ENCODE assay signal across 24 cellular contexts in genomic region chr11:68437927-68438657, GRCh38. TPM values are rescaled to one million over a fixed set of nuclear protein-coding genes. Genes with fewer than 3 reads are reported as not detected.
A peak's percentile ranks its signal among the peaks of the same experiment; 100 is the strongest.
DNase-seq lines count a peak whose midpoint lies in the region; ATAC-seq and TF ChIP-seq lines count a peak whose summit lies in the region.
"Had no signal": no experiment of that assay in that cellular context is flagged by ENCODE, and none has a peak within 500 bp of the region (broad histone marks: within the 10 kb centered on the region; RNA-seq: fewer than 3 reads in every experiment).

No MANE protein-coding gene starts in this region.

- WGBS in heart right ventricle, 2 donors: 85 to 90% methylated on average over 34 of the region's 34 CpGs
- WGBS in gastroesophageal sphincter (ENCODE audit: low coverage in 1 of 2), 2 donors: 75% methylated on average over 2 of the region's 34 CpGs; no CpG with 5 or more reads in 1 of the 2 donors
- 87 to 91% methylated on average over 33 to 34 of the region's 34 CpGs for WGBS in aorta, 2 donors

- TF ChIP-seq CTCF in heart right ventricle (IDR thresholded peaks at IDR 0.05) (no peak), gastroesophageal sphincter (IDR thresholded peaks at IDR 0.05) (no peak), osteocyte (IDR thresholded peaks at IDR 0.05) (no peak)

- H3K27me3 ChIP-seq in heart right ventricle (no peaks in the 10 kb centered on the region), gastroesophageal sphincter (no peaks in the 10 kb centered on the region), aorta (ENCODE audit: control insufficient read depth in 1 of 2, insufficient read depth in 2 of 2, low read length in 1 of 2) (no peaks in the 10 kb centered on the region)
- H3K27me3 ChIP-seq: MG63, spleen had no signal

- ATAC-seq in heart right ventricle: peak in 4 of 8 donors; percentile 2 to 5 (median 2)
- no peak for ATAC-seq in left ventricle myocardium superior
- no peak for ATAC-seq in gastroesophageal sphincter
- peak; percentile 12 for ATAC-seq in aorta (ENCODE audit: low FRiP score)
- ATAC-seq in GM21515 (IDR thresholded peaks at IDR 0.05; ENCODE audit: unreplicated experiment): no peak
- ATAC-seq in GM19452 (IDR thresholded peaks at IDR 0.05; ENCODE audit: unreplicated experiment): no peak

- intact Hi-C loops in heart right ventricle (cut with DNase I): no loop called here
- intact Hi-C loops in left ventricle myocardium superior (cut with micrococcal nuclease): no loop called here
- intact Hi-C loops in aorta (cut with DNase I): no loop called here

- H3K4me3 ChIP-seq in heart right ventricle: no peak overlapping the region
- no peak overlapping the region for H3K4me3 ChIP-seq in gastroesophageal sphincter
- no peak overlapping the region for H3K4me3 ChIP-seq in aorta (ENCODE audit: low read length in 2 of 2)
- H3K4me3 ChIP-seq: MG63, spleen had no signal

- no peaks in the 10 kb centered on the region for H3K27me3 Mint-ChIP-seq in osteocyte (ENCODE audit: unreplicated experiment)
- H3K27me3 Mint-ChIP-seq: activated CD4-positive, alpha-beta T cell treated with anti-CD3 and anti-CD28 coated beads, Interleukin-2, amount 10 ng/mL, durations not matched to agents 24 days and 14 days; central memory CD8-positive, alpha-beta T cell; progenitor cell of endocrine pancreas had no signal

- DNase-seq in heart right ventricle (no peak), left ventricle myocardium superior (no peak), osteocyte (ENCODE audit: extremely low spot score, unreplicated experiment) (peak; percentile 79), aorta (no peak), MV-4-11 (lab: John Stamatoyannopoulos, UW) (no peak)
- DNase-seq: activated CD8-positive, alpha-beta memory T cell treated with anti-CD3 and anti-CD28 coated beads, Interleukin-2, amount 50 U/mL, for 48 hours; activated effector memory CD4-positive, alpha-beta T cell treated with Interleukin-2 at 50 U/mL for 16 hours; DMS 273 treated with DMSO at 0.1 percent for 48 hours; kidney; MG63; midbrain; NCI-H146; NCI-H2171; NCI-H526; spleen; stimulated activated CD4-positive, alpha-beta T cell treated with anti-CD3 and anti-CD28 coated beads, Interleukin-4, amount 100 ng/mL, for 24 hours had no signal

- TF ChIP-seq POLR2A in gastroesophageal sphincter (IDR thresholded peaks at IDR 0.05): no peak

- H3K27ac ChIP-seq in heart right ventricle: peak overlapping the region in 9 of 10 donors; percentile 64 to 81 (median 76)
- H3K27ac ChIP-seq in gastroesophageal sphincter: peak overlapping the region in 3 of 4 donors; percentile 29 to 46 (median 31)
- peak overlapping the region in 1 of 2 donors; percentile 1 for H3K27ac ChIP-seq in aorta (ENCODE audit: low read depth in 1 of 2, low read length in 2 of 2)
- H3K27ac ChIP-seq: HL-60 had no signal

- peak overlapping the region; percentile 63 for H3K27ac Mint-ChIP-seq in osteocyte (ENCODE audit: unreplicated experiment)
- H3K27ac Mint-ChIP-seq: activated CD4-positive, alpha-beta T cell treated with anti-CD3 and anti-CD28 coated beads, Interleukin-2, amount 10 ng/mL, durations not matched to agents 24 days and 14 days; progenitor cell of endocrine pancreas had no signal

- peaks cover 26% of the 10 kb centered on the region for H3K36me3 Mint-ChIP-seq in osteocyte (ENCODE audit: unreplicated experiment)
- H3K36me3 Mint-ChIP-seq: CD14-positive monocyte had no signal

- H3K9me3 Mint-ChIP-seq in osteocyte (ENCODE audit: unreplicated experiment): no peaks in the 10 kb centered on the region
- H3K9me3 Mint-ChIP-seq: activated CD4-positive, alpha-beta T cell treated with anti-CD3 and anti-CD28 coated beads, Interleukin-2, amount 10 ng/mL, durations not matched to agents 24 days and 14 days; central memory CD8-positive, alpha-beta T cell had no signal

- H3K9me3 ChIP-seq in heart right ventricle (no peaks in the 10 kb centered on the region), gastroesophageal sphincter (no peaks in the 10 kb centered on the region), aorta (ENCODE audit: control insufficient read depth, low read length) (no peaks in the 10 kb centered on the region)
- H3K9me3 ChIP-seq: MG63, spleen had no signal

- H3K4me1 ChIP-seq in heart right ventricle (peaks cover 7 to 28% (median 17%) of the 10 kb centered on the region in 9 donors), gastroesophageal sphincter (peaks cover 0 to 32% (median 0%) of the 10 kb centered on the region in 3 donors), aorta (ENCODE audit: control insufficient read depth in 1 of 2, insufficient read depth in 2 of 2, low read length in 2 of 2) (no peaks in the 10 kb centered on the region)

- H3K36me3 ChIP-seq in heart right ventricle: peaks cover 0 to 99% (median 27%) of the 10 kb centered on the region in 9 donors
- H3K36me3 ChIP-seq in gastroesophageal sphincter: peaks cover 0 to 100% of the 10 kb centered on the region in 2 donors
- peaks cover 0 to 2% of the 10 kb centered on the region in 2 donors for H3K36me3 ChIP-seq in aorta (ENCODE audit: control insufficient read depth in 1 of 2, insufficient read depth in 2 of 2, low read length in 1 of 2)
- H3K36me3 ChIP-seq: MG63 had no signal

- no peak for TF ChIP-seq EP300 in gastroesophageal sphincter (IDR thresholded peaks at IDR 0.05)

- H3K4me3 Mint-ChIP-seq in osteocyte (ENCODE audit: unreplicated experiment): no peak overlapping the region
- H3K4me3 Mint-ChIP-seq: activated CD4-positive, alpha-beta T cell treated with anti-CD3 and anti-CD28 coated beads, Interleukin-2, amount 10 ng/mL, durations not matched to agents 24 days and 14 days; central memory CD8-positive, alpha-beta T cell had no signal

- peaks cover 58% of the 10 kb centered on the region for H3K4me1 Mint-ChIP-seq in osteocyte (ENCODE audit: unreplicated experiment)
- H3K4me1 Mint-ChIP-seq: central memory CD8-positive, alpha-beta T cell had no signal

RNA-seq across cellular contexts. Expression of gene PPP6R3, which starts 22.5 kb away (rescaled TPM):
- total RNA-seq in heart right ventricle (10 to 100 TPM; 75.8 to 98.1 (median 83.6) TPM), left ventricle myocardium superior (86.7 TPM), gastroesophageal sphincter (100 to 1,000 TPM; 128 to 164 (median 144) TPM), osteocyte (86.6 and 87.8 TPM in 2 replicates), aorta (100 to 1,000 TPM in 1 of 2 donors, 10 to 100 TPM in 1; 96.1 to 109 TPM)
- polyA plus RNA-seq in heart right ventricle (10 to 100 TPM; 18.4 to 35.3 TPM), aorta (10 to 100 TPM; 18.8 to 34.7 TPM)
